In genomic region chr10:88499569-88500470, GRCh38 we compare ENCODE assay signal across 15 cellular contexts.
A peak's percentile ranks its signal among the peaks of the same experiment; 100 is the strongest.
DNase-seq lines count a peak whose midpoint lies in the region; ATAC-seq and TF ChIP-seq lines count a peak whose summit lies in the region.
"Had no signal": no experiment of that assay in that cellular context is flagged by ENCODE, and none has a peak within 500 bp of the region (broad histone marks: within the 10 kb centered on the region; RNA-seq: fewer than 3 reads in every experiment).

No MANE protein-coding gene starts in this region.

- H3K27me3 ChIP-seq in IMR-90 (ENCODE audit: control insufficient read depth, insufficient read depth, low read length), result no peaks in the 10 kb centered on the region; the same call in 1 of the 2 replicates
- no peaks in the 10 kb centered on the region for H3K27me3 ChIP-seq in mammary epithelial cell (ENCODE audit: insufficient read depth, low read length)
- no peaks in the 10 kb centered on the region for H3K27me3 ChIP-seq in Caco-2 (replicated peaks; ENCODE audit: control insufficient read depth, insufficient read depth, low read length)
- no peaks in the 10 kb centered on the region for H3K27me3 ChIP-seq in H9 (ENCODE audit: insufficient read depth, low read length)
- H3K27me3 ChIP-seq: testis had no signal

- H3K4me1 Mint-ChIP-seq in Caco-2 (ENCODE audit: low read depth, unreplicated experiment) (no peaks in the 10 kb centered on the region), H9 (peaks cover 21 to 28% of the 10 kb centered on the region in 2 experiments)
- peaks cover 5% of the 10 kb centered on the region for H3K4me1 Mint-ChIP-seq in stimulated activated effector memory CD8-positive, alpha-beta T cell treated with anti-CD3 and anti-CD28 coated beads, Interleukin-12 subunit alpha, Interleukin-12 subunit beta, amount 100 ng/mL, for 72 hours

- H2BK5ac ChIP-seq in IMR-90 (ENCODE audit: low read depth, low read length, poor library complexity, severe bottlenecking) (no peak overlapping the region), H9 (ENCODE audit: insufficient read length, low read length) (no peak overlapping the region)

- in situ Hi-C loops in IMR-90 (cut with MboI; ENCODE audit: low sequenced_read_pairs), result no loop called here
- in situ Hi-C loops in mammary epithelial cell (cut with MboI; ENCODE audit: low sequenced_read_pairs in 2 of 2), result no loop called here

- H3T11ph ChIP-seq in H9 (ENCODE audit: low read length), result no peak overlapping the region

- DNase-seq in A172 (ENCODE audit: low spot score) (peak; percentile 30), IMR-90 (peak; percentile 71), mammary epithelial cell (peak; percentile 68), iris pigment epithelial cell (ENCODE audit: low read depth) (peak; percentile 83), Caco-2 (no peak), H9 (no peak)
- no peak for DNase-seq in stimulated activated effector memory CD8-positive, alpha-beta T cell treated with anti-CD3 and anti-CD28 coated beads, Interleukin-12 subunit alpha, Interleukin-12 subunit beta, amount 100 ng/mL, for 72 hours (ENCODE audit: low spot score in 2 of 2)
- DNase-seq: ACHN; activated CD4-positive, alpha-beta T cell treated with anti-CD3 and anti-CD28 coated beads for 4 hours; activated T-cell treated with anti-CD3 and anti-CD28 coated beads, Interleukin-2, amount 50 U/mL, for 1 hour; Calu3; NCI-H1092; testis had no signal

- H3K27ac Mint-ChIP-seq in Caco-2 (ENCODE audit: unreplicated experiment), result no peak overlapping the region
- H3K27ac Mint-ChIP-seq in stimulated activated effector memory CD8-positive, alpha-beta T cell treated with anti-CD3 and anti-CD28 coated beads, Interleukin-12 subunit alpha, Interleukin-12 subunit beta, amount 100 ng/mL, for 72 hours, result no peak overlapping the region
- H3K27ac Mint-ChIP-seq in H9, result 0 out of 7 replicates have a peak overlapping the region, but pooled peaks of 1 of the 3 experiments have one; percentile 17

- H2BK12ac ChIP-seq in H9 (ENCODE audit: insufficient read length, low read depth, low read length), result no peak overlapping the region

- TF ChIP-seq RAD21 in IMR-90 (IDR thresholded peaks at IDR 0.05; ENCODE audit: low read length), result no peak

- no peak for TF ChIP-seq POLR2A in IMR-90 (IDR thresholded peaks at IDR 0.05; ENCODE audit: low read depth, low read length)

- H3K18ac ChIP-seq in IMR-90 (ENCODE audit: low read depth, low read length) (0 out of 2 replicates have a peak overlapping the region, but pooled peaks have one; percentile 4), H9 (ENCODE audit: insufficient read length, low read depth, low read length) (no peak overlapping the region)

- no peaks in the 10 kb centered on the region for H3K23me2 ChIP-seq in H9 (ENCODE audit: insufficient read length, low read depth, low read length, poor library complexity, severe bottlenecking)

- no peak overlapping the region for H2BK15ac ChIP-seq in IMR-90 (ENCODE audit: low read depth, low read length)
- H2BK15ac ChIP-seq in H9 (ENCODE audit: low read depth, low read length), result no peak overlapping the region

- dilution Hi-C loops in IMR-90 (cut with HindIII; ENCODE audit: low sequenced_read_pairs, unreplicated experiment), result no loop called here
- dilution Hi-C loops in mammary epithelial cell (cut with HindIII; ENCODE audit: low sequenced_read_pairs), result no loop called here

- H2AFZ ChIP-seq in IMR-90 (replicated peaks; ENCODE audit: low read length, poor library complexity) (no peak overlapping the region), mammary epithelial cell (ENCODE audit: low read depth, low read length) (peak overlapping the region; percentile 30), H9 (ENCODE audit: low read length) (no peak overlapping the region)

- peak overlapping the region; percentile 45; the same call in 1 of the 2 replicates for H3K4me2 ChIP-seq in IMR-90 (ENCODE audit: low read depth, low read length)
- peak overlapping the region; percentile 55 for H3K4me2 ChIP-seq in mammary epithelial cell (ENCODE audit: insufficient read depth, low read depth, low read length)
- H3K4me2 ChIP-seq in H9 (ENCODE audit: insufficient read depth, insufficient read length, low read length), result no peak overlapping the region

- H3K4me3 ChIP-seq in IMR-90 (ENCODE audit: insufficient read depth, low read depth, low read length) (no peak overlapping the region), mammary epithelial cell (replicated peaks in 1 of 3; ENCODE audit: insufficient read depth in 1 of 3, low read depth in 2 of 3, low read length in 3 of 3) (no peak overlapping the region), Caco-2 (ENCODE audit: low read depth, low read length) (no peak overlapping the region)
- H3K4me3 ChIP-seq: lung, testis had no signal

- H3K27ac ChIP-seq in IMR-90 (ENCODE audit: insufficient read depth, low read length), result no peak overlapping the region
- peak overlapping the region; percentile 17 for H3K27ac ChIP-seq in mammary epithelial cell (ENCODE audit: insufficient read depth, low read depth, low read length)
- no peak overlapping the region for H3K27ac ChIP-seq in H9 (ENCODE audit: insufficient read length, low read depth, low read length)

- H3K79me2 ChIP-seq in mammary epithelial cell (ENCODE audit: insufficient read depth, low read length) (no peaks in the 10 kb centered on the region), H9 (ENCODE audit: insufficient read depth, low read length) (no peaks in the 10 kb centered on the region)

- H3K27me3 Mint-ChIP-seq in Caco-2 (ENCODE audit: insufficient read depth, unreplicated experiment) (peaks cover 18% of the 10 kb centered on the region), H9 (ENCODE audit: low read depth) (no peaks in the 10 kb centered on the region)

- H2BK120ac ChIP-seq in IMR-90 (ENCODE audit: low read depth, low read length), result no peak overlapping the region
- H2BK120ac ChIP-seq in H9 (ENCODE audit: low read depth, low read length, poor library complexity, severe bottlenecking), result no peak overlapping the region

- no peak overlapping the region for H3K4me3 Mint-ChIP-seq in Caco-2 (ENCODE audit: unreplicated experiment)
- H3K4me3 Mint-ChIP-seq in stimulated activated effector memory CD8-positive, alpha-beta T cell treated with anti-CD3 and anti-CD28 coated beads, Interleukin-12 subunit alpha, Interleukin-12 subunit beta, amount 100 ng/mL, for 72 hours, result no peak overlapping the region
- no peak overlapping the region for H3K4me3 Mint-ChIP-seq in H9

- H3K14ac ChIP-seq in IMR-90 (replicated peaks; ENCODE audit: low read depth, low read length) (no peak overlapping the region), H9 (ENCODE audit: insufficient read depth, low read length) (no peak overlapping the region)

- no CpG with 5 or more reads among the region's 6 CpGs for WGBS in IMR-90 (ENCODE audit: extremely low coverage in 2 of 2, insufficient read length in 1 of 2), 2 experiments
- WGBS in mammary epithelial cell (ENCODE audit: low coverage, missing lambda C conversion rate), result 56% methylated on average over 6 of the region's 6 CpGs
- WGBS in H9 (ENCODE audit: extremely low coverage, insufficient read length, low lambda C conversion rate), result no CpG with 5 or more reads among the region's 6 CpGs

- no peaks in the 10 kb centered on the region for H3K36me3 Mint-ChIP-seq in Caco-2 (ENCODE audit: insufficient read depth, unreplicated experiment)
- H3K36me3 Mint-ChIP-seq in stimulated activated effector memory CD8-positive, alpha-beta T cell treated with anti-CD3 and anti-CD28 coated beads, Interleukin-12 subunit alpha, Interleukin-12 subunit beta, amount 100 ng/mL, for 72 hours, result no peaks in the 10 kb centered on the region
- no peaks in the 10 kb centered on the region for H3K36me3 Mint-ChIP-seq in H9 (ENCODE audit: insufficient read depth in 1 of 3, low read depth in 3 of 3)

- H4K91ac ChIP-seq in IMR-90 (ENCODE audit: insufficient read depth, low read depth, low read length) (no peak overlapping the region), H9 (ENCODE audit: insufficient read length, low read depth, low read length) (no peak overlapping the region)

- H3K56ac ChIP-seq in IMR-90 (ENCODE audit: extremely low read depth, insufficient read depth, low read length) (no peak overlapping the region), H9 (ENCODE audit: insufficient read length, low read depth, low read length) (no peak overlapping the region)

- H3K9me3 Mint-ChIP-seq in Caco-2 (ENCODE audit: unreplicated experiment) (no peaks in the 10 kb centered on the region), H9 (peaks cover 0 to 4% of the 10 kb centered on the region in 2 experiments; a peak in 2 of 5 replicates)
- no peaks in the 10 kb centered on the region for H3K9me3 Mint-ChIP-seq in stimulated activated effector memory CD8-positive, alpha-beta T cell treated with anti-CD3 and anti-CD28 coated beads, Interleukin-12 subunit alpha, Interleukin-12 subunit beta, amount 100 ng/mL, for 72 hours

- intact Hi-C loops in IMR-90 (cut with micrococcal nuclease), result no loop called here
- intact Hi-C loops in mammary epithelial cell (cut with micrococcal nuclease), result no loop called here
- intact Hi-C loops in Caco-2 (cut with micrococcal nuclease; ENCODE audit: unreplicated experiment), result no loop called here

- H3K79me1 ChIP-seq in IMR-90 (ENCODE audit: low read depth in 1 of 2, low read length in 2 of 2) (no peaks in the 10 kb centered on the region), H9 (ENCODE audit: insufficient read depth, low read depth, low read length, poor library complexity, severe bottlenecking) (no peaks in the 10 kb centered on the region)

- CTCF ChIA-PET in IMR-90 (lab: Yijun Ruan, JAX), result no interaction called here
- CTCF ChIA-PET in mammary epithelial cell (lab: Charles Lee; ENCODE audit: low non-redundant PET), result interaction anchor here (0.6 kb wide), 1 partner anchor 83 kb away, joined by 4 read pairs; the partner anchor contains the start of gene RNLS
- CTCF ChIA-PET in Caco-2 (lab: Charles Lee), result no interaction called here

- H3K36me3 ChIP-seq in IMR-90 (ENCODE audit: control insufficient read depth, insufficient read depth, low read length), result no peaks in the 10 kb centered on the region
- H3K36me3 ChIP-seq in mammary epithelial cell (ENCODE audit: insufficient read depth, low read length), result no peaks in the 10 kb centered on the region
- H3K36me3 ChIP-seq in Caco-2 (ENCODE audit: control insufficient read depth, insufficient read depth, low read length), result no peaks in the 10 kb centered on the region

- H3K9me3 ChIP-seq in IMR-90 (ENCODE audit: control insufficient read depth, insufficient read depth, low read length) (no peaks in the 10 kb centered on the region), mammary epithelial cell (replicated peaks; ENCODE audit: insufficient read depth, low read length) (no peaks in the 10 kb centered on the region), Caco-2 (0 out of 2 replicates have a peak, but pooled peaks cover 4% of the 10 kb centered on the region), H9 (ENCODE audit: control insufficient read depth, low read depth, low read length) (no peaks in the 10 kb centered on the region)
- H3K9me3 ChIP-seq: testis had no signal

- H3K9ac ChIP-seq in IMR-90 (ENCODE audit: low read depth, low read length) (no peak overlapping the region), mammary epithelial cell (ENCODE audit: insufficient read depth, low read length) (no peak overlapping the region), H9 (ENCODE audit: extremely low read depth, insufficient read length, low read length) (no peak overlapping the region)

- H2AK5ac ChIP-seq in IMR-90 (ENCODE audit: low read depth, low read length), result no peak overlapping the region
- no peak overlapping the region for H2AK5ac ChIP-seq in H9 (ENCODE audit: insufficient read length, low read length)

- BruUV-seq in IMR-90 (replicated peaks; lab: Mats Ljungman, UMichigan), result no TSS peak
- no TSS peak for BruUV-seq in mammary epithelial cell (replicated peaks; lab: Mats Ljungman, UMichigan)
- no TSS peak for BruUV-seq in Caco-2 (replicated peaks; lab: Mats Ljungman, UMichigan)

- peaks cover 2% of the 10 kb centered on the region for H3K4me1 ChIP-seq in IMR-90 (ENCODE audit: control insufficient read depth, insufficient read depth, low read length)
- H3K4me1 ChIP-seq in mammary epithelial cell (ENCODE audit: insufficient read depth, low read length), result peaks cover 22% of the 10 kb centered on the region
- no peaks in the 10 kb centered on the region for H3K4me1 ChIP-seq in Caco-2
- peaks cover 2% of the 10 kb centered on the region; the same call in 1 of the 2 replicates for H3K4me1 ChIP-seq in H9 (ENCODE audit: insufficient read depth, low read length)

- H4K8ac ChIP-seq in IMR-90 (ENCODE audit: low read depth in 2 of 2, low read length in 2 of 2) (no peak overlapping the region), H9 (replicated peaks; ENCODE audit: insufficient read length, low read depth, low read length) (no peak overlapping the region)

- H3K4ac ChIP-seq in IMR-90 (ENCODE audit: low read depth, low read length), result no peak overlapping the region
- no peak overlapping the region for H3K4ac ChIP-seq in H9 (ENCODE audit: low read depth, low read length)

- POLR2A ChIA-PET in IMR-90 (lab: Charles Lee; ENCODE audit: unreplicated experiment) (no interaction called here), Caco-2 (lab: Charles Lee) (no interaction called here)

- no peaks in the 10 kb centered on the region for H4K20me1 ChIP-seq in IMR-90 (ENCODE audit: insufficient read depth, low read length)
- H4K20me1 ChIP-seq in mammary epithelial cell (ENCODE audit: insufficient read depth, low read length), result no peaks in the 10 kb centered on the region
- H4K20me1 ChIP-seq in H9 (ENCODE audit: control insufficient read depth, insufficient read depth, insufficient read length), result no peaks in the 10 kb centered on the region

- H3K23ac ChIP-seq in IMR-90 (ENCODE audit: low read depth, low read length) (no peak overlapping the region), H9 (ENCODE audit: insufficient read length, low read depth, low read length) (no peak overlapping the region)

- H2BK20ac ChIP-seq in IMR-90 (ENCODE audit: low read depth, low read length) (no peak overlapping the region), H9 (ENCODE audit: low read depth, low read length, poor library complexity, severe bottlenecking) (no peak overlapping the region)

- ATAC-seq in IMR-90 (ENCODE audit: low read depth), result no peak
- ATAC-seq in HG03565 (IDR thresholded peaks at IDR 0.05; ENCODE audit: unreplicated experiment), result no peak
- no peak for ATAC-seq in stimulated activated effector memory CD8-positive, alpha-beta T cell treated with anti-CD3 and anti-CD28 coated beads, Interleukin-12 subunit alpha, Interleukin-12 subunit beta, amount 100 ng/mL, for 72 hours

- no peak overlapping the region for H2AK9ac ChIP-seq in IMR-90 (replicated peaks; ENCODE audit: low read depth, low read length, poor library complexity)

- no peak for TF ChIP-seq CTCF in IMR-90 (conservative IDR thresholded peaks at IDR 0.05; ENCODE audit: low read depth, low read length)
- no peak for TF ChIP-seq CTCF in mammary epithelial cell (conservative IDR thresholded peaks at IDR 0.05 in 1 of 2, IDR thresholded peaks at IDR 0.05 in 1 of 2; ENCODE audit: extremely low read depth in 1 of 2, insufficient read depth in 1 of 2, low read depth in 1 of 2, low read length in 2 of 2)
- no peak for TF ChIP-seq CTCF in Caco-2 (IDR thresholded peaks at IDR 0.05; ENCODE audit: insufficient read depth in 1 of 2, low read depth in 1 of 2, low read length in 1 of 2, severe bottlenecking in 1 of 2, unreplicated experiment in 1 of 2)
- TF ChIP-seq CTCF in H9 (conservative IDR thresholded peaks at IDR 0.05), result no peak

- H4K5ac ChIP-seq in IMR-90 (ENCODE audit: low read depth, low read length) (no peak overlapping the region), H9 (ENCODE audit: insufficient read length, low read depth, low read length) (no peak overlapping the region)

- no peaks in the 10 kb centered on the region for H3K9me1 ChIP-seq in IMR-90 (ENCODE audit: insufficient read depth, low read length)

Comparison
In these comparisons a context has a peak if more than half of its experiments do, and no peak if none do; other contexts are left out.
1. DNase-seq: peak in A172 (single experiment), IMR-90 (single experiment), mammary epithelial cell (single experiment) and iris pigment epithelial cell (single experiment); none in Caco-2 (0 of 2), stimulated activated effector memory CD8-positive, alpha-beta T cell treated with anti-CD3 and anti-CD28 coated beads, Interleukin-12 subunit alpha, Interleukin-12 subunit beta, amount 100 ng/mL, for 72 hours (0 of 2) and H9 (single experiment).